Comparison of ENCODE assay signal across 10 cellular contexts in the genomic region with DNA sequence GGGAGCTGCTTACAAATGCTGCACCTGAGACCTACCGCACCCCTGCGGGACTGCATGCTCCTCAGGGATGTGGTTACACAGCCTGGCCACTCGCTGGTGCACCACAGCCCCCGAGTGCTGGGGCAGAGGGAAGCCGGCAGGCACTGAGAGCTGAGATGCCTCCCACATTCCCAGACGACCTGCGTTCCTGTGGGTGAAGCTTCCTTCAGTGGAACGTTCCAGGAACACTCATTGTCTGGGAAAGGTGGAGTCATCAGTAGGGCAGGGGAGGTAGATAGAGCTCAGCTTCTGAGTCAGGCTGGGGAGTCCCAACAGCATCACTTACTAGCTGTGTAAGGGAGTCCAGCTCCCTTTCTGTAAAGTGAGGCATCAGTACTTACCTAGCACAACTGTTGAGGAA. TPM values are rescaled to one million over a fixed set of nuclear protein-coding genes. Genes with fewer than 3 reads are reported as not detected.
DNase-seq lines count a peak whose midpoint lies in the region; ATAC-seq, FAIRE-seq and TF ChIP-seq lines count a peak whose summit lies in the region.
"Not testable (repeated sequence)": the region's sequence is repeated elsewhere in the genome, so short reads cannot be mapped to it uniquely, and the experiment has no call there.
"Had no signal": no experiment of that assay in that cellular context is flagged by ENCODE, and none has a peak within 500 bp of the region (broad histone marks: within the 10 kb centered on the region; RNA-seq: fewer than 3 reads in every experiment).

No MANE protein-coding gene starts in this region.

- dilution Hi-C loops in keratinocyte (cut with MboI; ENCODE audit: extremely low pct_ligation_motif_present, low sequenced_read_pairs) = not testable (repeated sequence)

- not testable (repeated sequence) for H3K27me3 Mint-ChIP-seq in activated CD4-positive, alpha-beta T cell treated with anti-CD3 and anti-CD28 coated beads for 36 hours

- TF ChIP-seq RAD21 in HCT116 (IDR thresholded peaks at IDR 0.05; ENCODE audit: low read depth) = not testable (repeated sequence)

- not testable (repeated sequence) for H3K9me1 ChIP-seq in keratinocyte (ENCODE audit: control insufficient read depth, extremely low read depth, insufficient read depth, low read length)

- CTCF ChIA-PET in HCT116 (lab: Charles Lee); Panc1 (lab: Charles Lee); activated CD4-positive, alpha-beta T cell treated with anti-CD3 and anti-CD28 coated beads for 36 hours (lab: Charles Lee): not testable (repeated sequence)

- TF ChIP-seq CTCF in HCT116 (IDR thresholded peaks at IDR 0.05 in 2 of 3, conservative IDR thresholded peaks at IDR 0.05 in 1 of 3; ENCODE audit: borderline replicate concordance in 1 of 3, insufficient read depth in 1 of 3, low read depth in 2 of 3, low read length in 2 of 3); Panc1 (IDR thresholded peaks at IDR 0.05); brain microvascular endothelial cell (IDR thresholded peaks at IDR 0.05; ENCODE audit: low read depth, low read length, missing control alignments); keratinocyte (optimal IDR thresholded peaks at IDR 0.05 in 1 of 3, IDR thresholded peaks at IDR 0.05 in 1 of 3, conservative IDR thresholded peaks at IDR 0.05 in 1 of 3; ENCODE audit: extremely low read depth in 1 of 3, insufficient read depth in 2 of 3, low read length in 3 of 3); lung (IDR thresholded peaks at IDR 0.05; ENCODE audit: control extremely low read depth, extremely low read depth): not testable (repeated sequence)

- not testable (repeated sequence) for H3K27me3 ChIP-seq in HCT116 (ENCODE audit: insufficient read depth, low read length); Panc1 (ENCODE audit: control insufficient read depth, insufficient read depth, low read length); brain microvascular endothelial cell (replicated peaks); keratinocyte (ENCODE audit: control insufficient read depth, extremely low read depth, insufficient read depth, low read length); lung (ENCODE audit: control insufficient read depth, insufficient read depth)

- not testable (repeated sequence) for H3K9me2 ChIP-seq in HCT116 (ENCODE audit: insufficient read depth)

- not testable (repeated sequence) for H3K36me3 ChIP-seq in HCT116 (ENCODE audit: control insufficient read depth in 1 of 2, insufficient read depth in 2 of 2, low read length in 2 of 2); Panc1 (ENCODE audit: control insufficient read depth, insufficient read depth, low read length); brain microvascular endothelial cell (replicated peaks); keratinocyte (ENCODE audit: control insufficient read depth in 2 of 2, extremely low read depth in 1 of 2, insufficient read depth in 2 of 2, low read length in 2 of 2); lung (ENCODE audit: control insufficient read depth in 2 of 2, insufficient read depth in 2 of 2, low read length in 2 of 2)

- H3K36me3 Mint-ChIP-seq in activated CD4-positive, alpha-beta T cell treated with anti-CD3 and anti-CD28 coated beads for 36 hours (ENCODE audit: low read depth); stimulated activated effector memory CD8-positive, alpha-beta T cell treated with anti-CD3 and anti-CD28 coated beads, Interleukin-12 subunit alpha, Interleukin-12 subunit beta, amount 100 ng/mL, for 72 hours: not testable (repeated sequence)

- peak; percentile 91 for ATAC-seq in HCT116
- ATAC-seq in Panc1 = peak; percentile 90
- ATAC-seq in activated CD4-positive, alpha-beta T cell treated with anti-CD3 and anti-CD28 coated beads for 36 hours = peak; percentile 95
- peak; percentile 73 for ATAC-seq in lung (ENCODE audit: insufficient read depth, low FRiP score)
- ATAC-seq in stimulated activated effector memory CD8-positive, alpha-beta T cell treated with anti-CD3 and anti-CD28 coated beads, Interleukin-12 subunit alpha, Interleukin-12 subunit beta, amount 100 ng/mL, for 72 hours = peak; percentile 56

- not testable (repeated sequence) for H2AFZ ChIP-seq in HCT116 (ENCODE audit: low read depth, low read length, poor library complexity, severe bottlenecking); keratinocyte (ENCODE audit: control insufficient read depth, low read length)

- BruUV-seq in HCT116 (replicated peaks; lab: Mats Ljungman, UMichigan); Panc1 (replicated peaks; lab: Mats Ljungman, UMichigan): not testable (repeated sequence)

- H3K79me2 ChIP-seq in HCT116 (ENCODE audit: insufficient read depth, low read length); keratinocyte (ENCODE audit: control insufficient read depth, insufficient read depth, low read length): not testable (repeated sequence)

- FAIRE-seq in keratinocyte (lab: Jason Lieb, UNC) = not testable (repeated sequence)

- not testable (repeated sequence) for H3K4me1 Mint-ChIP-seq in activated CD4-positive, alpha-beta T cell treated with anti-CD3 and anti-CD28 coated beads for 36 hours; stimulated activated effector memory CD8-positive, alpha-beta T cell treated with anti-CD3 and anti-CD28 coated beads, Interleukin-12 subunit alpha, Interleukin-12 subunit beta, amount 100 ng/mL, for 72 hours

- H3K9me3 Mint-ChIP-seq in activated CD4-positive, alpha-beta T cell treated with anti-CD3 and anti-CD28 coated beads for 36 hours (ENCODE audit: low read depth); stimulated activated effector memory CD8-positive, alpha-beta T cell treated with anti-CD3 and anti-CD28 coated beads, Interleukin-12 subunit alpha, Interleukin-12 subunit beta, amount 100 ng/mL, for 72 hours: not testable (repeated sequence)

- not testable (repeated sequence) for H3K9ac ChIP-seq in HCT116 (ENCODE audit: low read length)
- peak overlapping the region; percentile 47 for H3K9ac ChIP-seq in keratinocyte (ENCODE audit: control insufficient read depth, extremely low read depth, insufficient read depth, low read length)

- intact Hi-C loops in HCT116 (cut with micrococcal nuclease); Panc1 (cut with micrococcal nuclease; ENCODE audit: unreplicated experiment); activated CD4-positive, alpha-beta T cell treated with anti-CD3 and anti-CD28 coated beads for 36 hours (cut with DNase I, micrococcal nuclease): not testable (repeated sequence)

- TF ChIP-seq POLR2A in HCT116 (IDR thresholded peaks at IDR 0.05; ENCODE audit: borderline replicate concordance, extremely low read depth, insufficient read depth, insufficient read length) = not testable (repeated sequence)

- H3K27ac Mint-ChIP-seq in activated CD4-positive, alpha-beta T cell treated with anti-CD3 and anti-CD28 coated beads for 36 hours; stimulated activated effector memory CD8-positive, alpha-beta T cell treated with anti-CD3 and anti-CD28 coated beads, Interleukin-12 subunit alpha, Interleukin-12 subunit beta, amount 100 ng/mL, for 72 hours: not testable (repeated sequence)

- not testable (repeated sequence) for H3K4me2 ChIP-seq in HCT116 (ENCODE audit: low read length); keratinocyte (ENCODE audit: control insufficient read depth, extremely low read depth, insufficient read depth, low read depth, low read length)

- RAD21 ChIA-PET in HCT116 (lab: Charles Lee; ENCODE audit: low non-redundant PET in 1 of 2, low total read pairs in 2 of 2, uncharacterized antibody in 2 of 2, unreplicated experiment in 2 of 2) = not testable (repeated sequence)

- H3K4me3 Mint-ChIP-seq in activated CD4-positive, alpha-beta T cell treated with anti-CD3 and anti-CD28 coated beads for 36 hours; stimulated activated effector memory CD8-positive, alpha-beta T cell treated with anti-CD3 and anti-CD28 coated beads, Interleukin-12 subunit alpha, Interleukin-12 subunit beta, amount 100 ng/mL, for 72 hours: not testable (repeated sequence)

- not testable (repeated sequence) for H4K20me1 ChIP-seq in HCT116 (ENCODE audit: insufficient read depth); keratinocyte (ENCODE audit: control insufficient read depth, extremely low read depth, insufficient read depth, low read length)

- POLR2A ChIA-PET in HCT116 (lab: Charles Lee); Panc1 (lab: Charles Lee); activated CD4-positive, alpha-beta T cell treated with anti-CD3 and anti-CD28 coated beads for 36 hours (lab: Charles Lee): not testable (repeated sequence)

- in situ Hi-C loops in Panc1 (cut with HindIII; ENCODE audit: low pct_unique_long_range_greater_than_20kb, low sequenced_read_pairs); brain microvascular endothelial cell (cut with HindIII; ENCODE audit: low pct_ligation_motif_present, low sequenced_read_pairs): not testable (repeated sequence)

- not testable (repeated sequence) for H3K4me3 ChIP-seq in HCT116 (replicated peaks in 1 of 2; ENCODE audit: low read depth in 1 of 2, low read length in 2 of 2); Panc1 (ENCODE audit: low read depth in 2 of 2, low read length in 2 of 2); brain microvascular endothelial cell (ENCODE audit: low read depth, low read length); keratinocyte (ENCODE audit: control insufficient read depth in 2 of 3, extremely low read depth in 1 of 3, insufficient read depth in 2 of 3, low read depth in 1 of 3, low read length in 3 of 3); lung

- not testable (repeated sequence) for H3K9me3 ChIP-seq in HCT116 (ENCODE audit: control insufficient read depth in 1 of 2, insufficient read depth in 1 of 2, low read depth in 1 of 2, low read length in 2 of 2); Panc1 (ENCODE audit: control insufficient read depth, insufficient read depth, low read depth, low read length); keratinocyte (ENCODE audit: control insufficient read depth, low read depth, low read length); lung (ENCODE audit: control insufficient read depth in 2 of 2, insufficient read depth in 1 of 2, low read length in 1 of 2)

- H3K4me1 ChIP-seq in HCT116 (ENCODE audit: control insufficient read depth in 1 of 2, insufficient read depth in 2 of 2, low read length in 2 of 2); Panc1 (ENCODE audit: control insufficient read depth, insufficient read depth, low read length); keratinocyte (ENCODE audit: control insufficient read depth, extremely low read depth, insufficient read depth, low read length); lung (ENCODE audit: control insufficient read depth in 2 of 2, insufficient read depth in 2 of 2, low read length in 2 of 2): not testable (repeated sequence)

- not testable (repeated sequence) for DNase-seq in HCT116 (ENCODE audit: low read depth, low spot score); Panc1 (ENCODE audit: low read depth, low spot score); activated CD4-positive, alpha-beta T cell treated with anti-CD3 and anti-CD28 coated beads for 36 hours; keratinocyte (ENCODE audit: low read depth, low spot score); lung (ENCODE audit: low spot score); stimulated activated effector memory CD8-positive, alpha-beta T cell treated with anti-CD3 and anti-CD28 coated beads, Interleukin-12 subunit alpha, Interleukin-12 subunit beta, amount 100 ng/mL, for 72 hours (ENCODE audit: low spot score in 2 of 2)
- DNase-seq in brain microvascular endothelial cell = peak; percentile 48

- not testable (repeated sequence) for H3K27ac ChIP-seq in HCT116 (ENCODE audit: low read depth, low read length); Panc1 (ENCODE audit: low read length); brain microvascular endothelial cell; lung (ENCODE audit: low read depth in 1 of 2, low read length in 1 of 2)
- peak overlapping the region; percentile 60 for H3K27ac ChIP-seq in keratinocyte (ENCODE audit: control insufficient read depth, insufficient read depth, low read length)

- WGBS in lung, 2 donors = 35 to 67% methylated on average over 3 to 5 of the region's 8 CpGs

RNA-seq across cellular contexts. Expression of gene ANXA8L1, which starts 2.5 kb away (rescaled TPM):
- total RNA-seq in HCT116 (2021; ENCODE audit: unreplicated experiment) (not detected), Panc1 (2021; ENCODE audit: unreplicated experiment) (0.26 TPM), lung (10 to 100 TPM; 12.0 to 18.9 TPM)
- polyA plus RNA-seq in HCT116 (2012) = 0.14 TPM in 1 of 2 replicates, not detected in the other
- not detected for polyA plus RNA-seq in Panc1 (2012; ENCODE audit: insufficient read length)
- not detected for total RNA-seq in activated CD4-positive, alpha-beta T cell treated with anti-CD3 and anti-CD28 coated beads for 36 hours
- polyA plus RNA-seq in keratinocyte (495 to 686 TPM (median 516 TPM) in 3 replicates), lung (10 to 100 TPM; 22.0 to 23.9 TPM)
- polyA plus RNA-seq in keratinocyte (2011; ENCODE audit: low read depth) = 409 TPM
- 428 and 465 TPM in 2 replicates for polyA plus RNA-seq in keratinocyte (2011; cell fraction: cytosol; rRNA removed)
- 930 and 1,029 TPM in 2 replicates for polyA plus RNA-seq in keratinocyte (2011; cell fraction: nucleus; rRNA removed)
- polyA plus RNA-seq in keratinocyte (2012; ENCODE audit: low replicate concordance) = 184 and 355 TPM in 2 replicates
- 303 to 582 TPM (median 541 TPM) in 3 replicates for polyA minus RNA-seq in keratinocyte
- polyA minus RNA-seq in keratinocyte (2011; cell fraction: cytosol; rRNA and poly(A)+ RNA removed) = 237 TPM
- polyA minus RNA-seq in keratinocyte (2011; cell fraction: nucleus; rRNA and poly(A)+ RNA removed) = 184 and 248 TPM in 2 replicates
- total RNA-seq: A673; CD8-positive, alpha-beta T cell; H1 had no signal
- polyA plus RNA-seq: H1 had no signal

Comparison
In these comparisons a context has a peak if more than half of its experiments do, and no peak if none do; other contexts are left out.
1. RNA of gene ANXA8L1, which starts 2.5 kb away (total RNA-seq): 12.0 to 18.9 TPM in lung; 0.26 TPM in Panc1 (single experiment), not detected in HCT116 (single experiment) and not detected in activated CD4-positive, alpha-beta T cell treated with anti-CD3 and anti-CD28 coated beads for 36 hours; every median in the first group is over 10 times any median in the second.
2. Peak in every context shown above with its lines, with median percentiles within 50 percentile points of each other: ATAC-seq.